ENCODE assay signal across 22 cellular contexts in genomic region chr13:98187862-98188261, GRCh38. TPM values are rescaled to one million over a fixed set of nuclear protein-coding genes. Genes with fewer than 3 reads are reported as not detected.
A peak's percentile ranks its signal among the peaks of the same experiment; 100 is the strongest.
DNase-seq lines count a peak whose midpoint lies in the region; ATAC-seq and TF ChIP-seq lines count a peak whose summit lies in the region.
"Had no signal": no experiment of that assay in that cellular context is flagged by ENCODE, and none has a peak within 500 bp of the region (broad histone marks: within the 10 kb centered on the region; RNA-seq: fewer than 3 reads in every experiment).

No MANE protein-coding gene starts in this region.

- DNase-seq in heart left ventricle (no peak), cardiac septum (ENCODE audit: low spot score) (no peak), kidney glomerular epithelial cell (lab: John Stamatoyannopoulos, UW) (peak; percentile 18), pons (ENCODE audit: low spot score) (peak; percentile 9), type B pancreatic cell (ENCODE audit: extremely low spot score, unreplicated experiment) (no peak), UCSD-AML1 (lab: John Stamatoyannopoulos, UW; ENCODE audit: unreplicated experiment) (no peak), NCI-H187 treated with DMSO at 0.1 percent for 48 hours (lab: John Stamatoyannopoulos, UW) (no peak), osteoblast (ENCODE audit: insufficient read length, low spot score, missing footprints) (no peak)
- DNase-seq: activated CD4-positive, alpha-beta T cell treated with anti-CD3 and anti-CD28 coated beads, Interleukin-2, amount 50 U/mL, for 48 hours; H9; mesendoderm; NCI-H1417 treated with DMSO at 0.1 percent for 48 hours; NCI-H774; PC-3; right lobe of liver; upper lobe of right lung had no signal

- H3K36me3 ChIP-seq in heart left ventricle (no peaks in the 10 kb centered on the region), osteoblast (ENCODE audit: insufficient read depth, low read length) (no peaks in the 10 kb centered on the region)
- H3K36me3 ChIP-seq: right lobe of liver, upper lobe of right lung had no signal

- TF ChIP-seq CTCF in heart left ventricle (IDR thresholded peaks at IDR 0.05) (no peak), type B pancreatic cell (conservative IDR thresholded peaks at IDR 0.05) (no peak), osteoblast (IDR thresholded peaks at IDR 0.05; ENCODE audit: extremely low read depth, low read depth, low read length) (no peak)

- WGBS in heart left ventricle, 4 donors = 55 to 67% (median 64%) methylated on average over 7 of the region's 7 CpGs

- H3K4me1 ChIP-seq in heart left ventricle (peaks cover 0 to 41% (median 23%) of the 10 kb centered on the region in 12 donors), osteoblast (ENCODE audit: insufficient read depth, low read length) (peaks cover 13% of the 10 kb centered on the region)

- no peak overlapping the region for H3K4me3 Mint-ChIP-seq in type B pancreatic cell
- H3K4me3 Mint-ChIP-seq: H9; stimulated activated effector memory CD8-positive, alpha-beta T cell treated with anti-CD3 and anti-CD28 coated beads, Interleukin-12 subunit alpha, Interleukin-12 subunit beta, amount 100 ng/mL, for 72 hours had no signal

- H3K4me1 Mint-ChIP-seq in type B pancreatic cell (ENCODE audit: unreplicated experiment) = peaks cover 39% of the 10 kb centered on the region
- H3K4me1 Mint-ChIP-seq: stimulated activated effector memory CD8-positive, alpha-beta T cell treated with anti-CD3 and anti-CD28 coated beads, Interleukin-12 subunit alpha, Interleukin-12 subunit beta, amount 100 ng/mL, for 72 hours had no signal

- peaks cover 86% of the 10 kb centered on the region for H3K79me2 ChIP-seq in osteoblast (ENCODE audit: insufficient read depth, low read length)

- peaks cover 13% of the 10 kb centered on the region for H3K36me3 Mint-ChIP-seq in type B pancreatic cell
- H3K36me3 Mint-ChIP-seq: stimulated activated effector memory CD8-positive, alpha-beta T cell treated with anti-CD3 and anti-CD28 coated beads, Interleukin-12 subunit alpha, Interleukin-12 subunit beta, amount 100 ng/mL, for 72 hours had no signal

- H2AFZ ChIP-seq in osteoblast (ENCODE audit: low read length) = no peak overlapping the region

- peak overlapping the region in 7 of 12 donors; percentile 9 to 61 (median 23) for H3K27ac ChIP-seq in heart left ventricle
- H3K27ac ChIP-seq in osteoblast (ENCODE audit: low read depth, low read length) = no peak overlapping the region
- H3K27ac ChIP-seq: SJSA1, upper lobe of right lung had no signal

- H3K9me3 ChIP-seq in heart left ventricle (no peaks in the 10 kb centered on the region), osteoblast (ENCODE audit: low read depth, low read length) (no peaks in the 10 kb centered on the region)
- H3K9me3 ChIP-seq: right lobe of liver, SJSA1, upper lobe of right lung had no signal

- no peaks in the 10 kb centered on the region for H3K27me3 ChIP-seq in heart left ventricle
- H3K27me3 ChIP-seq in osteoblast (ENCODE audit: insufficient read depth, low read length) = no peaks in the 10 kb centered on the region
- H3K27me3 ChIP-seq: right lobe of liver, SJSA1, upper lobe of right lung had no signal

- H4K20me1 ChIP-seq in osteoblast (ENCODE audit: insufficient read depth, low read length) = no peaks in the 10 kb centered on the region

- TF ChIP-seq POLR2A in heart left ventricle (IDR thresholded peaks at IDR 0.05) = no peak

- peak; percentile 53 to 65 (median 56) for ATAC-seq in heart left ventricle
- ATAC-seq: PC-3; stimulated activated effector memory CD8-positive, alpha-beta T cell treated with anti-CD3 and anti-CD28 coated beads, Interleukin-12 subunit alpha, Interleukin-12 subunit beta, amount 100 ng/mL, for 72 hours had no signal

- no peaks in the 10 kb centered on the region for H3K9me3 Mint-ChIP-seq in type B pancreatic cell
- H3K9me3 Mint-ChIP-seq: H9; stimulated activated effector memory CD8-positive, alpha-beta T cell treated with anti-CD3 and anti-CD28 coated beads, Interleukin-12 subunit alpha, Interleukin-12 subunit beta, amount 100 ng/mL, for 72 hours had no signal

- no peak overlapping the region for H3K4me2 ChIP-seq in osteoblast (ENCODE audit: insufficient read depth, low read length)

- intact Hi-C loops in heart left ventricle (cut with DNase I) = no loop called here
- intact Hi-C loops in cardiac septum (cut with DNase I) = no loop called here

- H3K4me3 ChIP-seq in heart left ventricle (peak overlapping the region in 2 of 12 donors; percentile 3 to 34), osteoblast (ENCODE audit: insufficient read depth, low read length) (no peak overlapping the region)
- H3K4me3 ChIP-seq: right lobe of liver, SJSA1, upper lobe of right lung had no signal

- H3K27ac Mint-ChIP-seq in type B pancreatic cell = peak overlapping the region; percentile 42
- H3K27ac Mint-ChIP-seq: stimulated activated effector memory CD8-positive, alpha-beta T cell treated with anti-CD3 and anti-CD28 coated beads, Interleukin-12 subunit alpha, Interleukin-12 subunit beta, amount 100 ng/mL, for 72 hours had no signal

- no peaks in the 10 kb centered on the region for H3K27me3 Mint-ChIP-seq in type B pancreatic cell

RNA-seq across cellular contexts. Expression of gene RNF113B, which starts 10.8 kb away (rescaled TPM):
- total RNA-seq in heart left ventricle (not detected), cardiac septum (not detected), type B pancreatic cell (ENCODE audit: low replicate concordance) (not detected in 2 replicates), osteoblast (not detected in 2 replicates)
- not detected for polyA plus RNA-seq in heart left ventricle
- total RNA-seq: A172; cerebellum; H9; PC-3; right lobe of liver; SJSA1; T-helper 2 cell treated with Interferon-gamma antibody and Interleukin-4, amounts not matched to agents 100 ng/mL and 5 ng/mL, for 36 hours; upper lobe of right lung had no signal
- polyA plus RNA-seq: BJ had no signal

RNA-seq across cellular contexts. Expression of gene FARP1, which starts 45.0 kb away (rescaled TPM):
- total RNA-seq in heart left ventricle (10 to 100 TPM in 8 of 9 donors, 1 to 10 TPM in 1; 9.4 to 51.8 (median 28.0) TPM), cardiac septum (71.3 TPM), type B pancreatic cell (ENCODE audit: low replicate concordance) (195 and 301 TPM in 2 replicates), osteoblast (30.6 and 36.2 TPM in 2 replicates)
- 10 to 100 TPM in 1 of 2 donors, 1 to 10 TPM in 1; 7.7 to 18.4 TPM for polyA plus RNA-seq in heart left ventricle

Comparison
In these comparisons a context has a peak if more than half of its experiments do, and no peak if none do; other contexts are left out.
1. DNase-seq: peak in kidney glomerular epithelial cell (single experiment) and pons (single experiment); none in heart left ventricle (0 of 5), cardiac septum (single experiment), type B pancreatic cell (single experiment), UCSD-AML1 (single experiment), NCI-H187 treated with DMSO at 0.1 percent for 48 hours (single experiment) and osteoblast (single experiment).